ENCODE assay signal across 1 cellular context in the genomic region with DNA sequence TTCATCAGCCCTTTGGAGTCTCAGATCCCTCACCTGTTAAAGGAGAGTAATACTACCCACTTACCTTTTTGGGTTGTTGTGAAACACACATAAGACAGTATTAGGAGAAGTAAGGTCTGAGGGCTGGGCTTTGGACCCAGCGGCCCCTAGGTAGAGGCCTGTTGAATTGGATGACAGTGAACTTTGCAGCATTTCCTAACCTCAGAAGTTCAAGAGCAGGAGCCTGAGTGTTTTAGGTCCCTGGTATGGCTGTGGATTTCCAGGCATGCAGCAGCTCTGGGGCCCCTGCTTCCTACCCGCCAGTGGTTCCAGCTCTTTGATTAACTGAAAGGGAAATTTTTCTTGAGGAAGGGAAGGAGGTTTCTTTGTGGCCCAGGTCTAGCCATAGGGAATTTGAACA.
TF ChIP-seq lines count a peak whose summit lies in the region.

No MANE protein-coding gene starts in this region.

TF ChIP-seq in HepG2, 621 proteins besides CTCF, POLR2A, EP300 and RAD21 (continued from another document and continues in another):
- TF ChIP-seq RXRB (CRISPR knock-in tag; IDR thresholded peaks at IDR 0.05; ENCODE audit: borderline replicate concordance) (peak; percentile 71; the same call in 1 of the 2 replicates), CAMTA2 (CRISPR knock-in tag; IDR thresholded peaks at IDR 0.05; ENCODE audit: borderline replicate concordance) (no peak), ZNF775 (CRISPR knock-in tag; IDR thresholded peaks at IDR 0.05; ENCODE audit: borderline replicate concordance) (no peak), MBD4 (IDR thresholded peaks at IDR 0.05; ENCODE audit: borderline replicate concordance, low read length) (no peak), NR2C2 (CRISPR knock-in tag; IDR thresholded peaks at IDR 0.05; ENCODE audit: borderline replicate concordance) (no peak), ZNF557 (CRISPR knock-in tag; IDR thresholded peaks at IDR 0.05) (no peak), HNRNPK (IDR thresholded peaks at IDR 0.05; ENCODE audit: low read depth, low read length, poor library complexity, severe bottlenecking) (no peak), ZNF564 (CRISPR knock-in tag; IDR thresholded peaks at IDR 0.05) (0 out of 2 replicates have a peak, but pooled peaks have one; percentile 33), ZNF441 (CRISPR knock-in tag; IDR thresholded peaks at IDR 0.05; ENCODE audit: borderline replicate concordance) (no peak), ZNF550 (CRISPR knock-in tag; IDR thresholded peaks at IDR 0.05; ENCODE audit: borderline replicate concordance) (no peak), TIGD3 (CRISPR knock-in tag; IDR thresholded peaks at IDR 0.05; ENCODE audit: borderline replicate concordance) (no peak), RXRA (CRISPR knock-in tag; IDR thresholded peaks at IDR 0.05) (peak; percentile 66; the same call in 1 of the 2 replicates), ZGPAT (CRISPR knock-in tag; IDR thresholded peaks at IDR 0.05) (0 out of 2 replicates have a peak, but pooled peaks have one; percentile 38), SKI (IDR thresholded peaks at IDR 0.05; ENCODE audit: partially characterized antibody) (peak; percentile 96), IKZF1 (IDR thresholded peaks at IDR 0.05) (no peak), CBX5 (CRISPR knock-in tag; IDR thresholded peaks at IDR 0.05; ENCODE audit: borderline replicate concordance) (no peak), ZNF367 (CRISPR knock-in tag; IDR thresholded peaks at IDR 0.05; ENCODE audit: borderline replicate concordance) (no peak), ZNF570 (CRISPR knock-in tag; IDR thresholded peaks at IDR 0.05; ENCODE audit: borderline replicate concordance) (no peak), FOXO1 (CRISPR knock-in tag; IDR thresholded peaks at IDR 0.05) (no peak), MXD3 (CRISPR knock-in tag; IDR thresholded peaks at IDR 0.05) (no peak), MNT (IDR thresholded peaks at IDR 0.05) (no peak), MXI1 (IDR thresholded peaks at IDR 0.05; ENCODE audit: borderline replicate concordance, low read depth, low read length) (no peak), ZNF672 (CRISPR knock-in tag; IDR thresholded peaks at IDR 0.05) (no peak), DNMT1 (CRISPR knock-in tag; IDR thresholded peaks at IDR 0.05) (no peak), FOSL2 (CRISPR knock-in tag; IDR thresholded peaks at IDR 0.05) (peak; percentile 34; the same call in 1 of the 2 replicates), SRY (CRISPR knock-in tag; IDR thresholded peaks at IDR 0.05) (no peak), MEF2D (CRISPR knock-in tag; IDR thresholded peaks at IDR 0.05) (0 out of 2 replicates have a peak, but pooled peaks have one; percentile 36), HIC2 (CRISPR knock-in tag; IDR thresholded peaks at IDR 0.05; ENCODE audit: low read depth) (no peak), TAF15 (IDR thresholded peaks at IDR 0.05; ENCODE audit: low read depth, low read length, poor library complexity, severe bottlenecking) (no peak), REL (CRISPR knock-in tag; conservative IDR thresholded peaks at IDR 0.05) (no peak), ZNF577 (CRISPR knock-in tag; IDR thresholded peaks at IDR 0.05; ENCODE audit: borderline replicate concordance, low read depth) (no peak), HDAC1 (CRISPR knock-in tag; IDR thresholded peaks at IDR 0.05) (peak; percentile 39; the same call in 1 of the 2 replicates), ZBTB26 (CRISPR knock-in tag; IDR thresholded peaks at IDR 0.05; ENCODE audit: borderline replicate concordance) (no peak), HMGXB4 (CRISPR knock-in tag; IDR thresholded peaks at IDR 0.05; ENCODE audit: borderline replicate concordance in 1 of 2, low read depth in 1 of 2) (no peak)
- TF ChIP-seq, protein P1, sequence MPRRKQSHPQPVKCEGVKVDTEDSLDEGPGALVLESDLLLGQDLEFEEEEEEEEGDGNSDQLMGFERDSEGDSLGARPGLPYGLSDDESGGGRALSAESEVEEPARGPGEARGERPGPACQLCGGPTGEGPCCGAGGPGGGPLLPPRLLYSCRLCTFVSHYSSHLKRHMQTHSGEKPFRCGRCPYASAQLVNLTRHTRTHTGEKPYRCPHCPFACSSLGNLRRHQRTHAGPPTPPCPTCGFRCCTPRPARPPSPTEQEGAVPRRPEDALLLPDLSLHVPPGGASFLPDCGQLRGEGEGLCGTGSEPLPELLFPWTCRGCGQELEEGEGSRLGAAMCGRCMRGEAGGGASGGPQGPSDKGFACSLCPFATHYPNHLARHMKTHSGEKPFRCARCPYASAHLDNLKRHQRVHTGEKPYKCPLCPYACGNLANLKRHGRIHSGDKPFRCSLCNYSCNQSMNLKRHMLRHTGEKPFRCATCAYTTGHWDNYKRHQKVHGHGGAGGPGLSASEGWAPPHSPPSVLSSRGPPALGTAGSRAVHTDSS (CRISPR knock-in tag; conservative IDR thresholded peaks at IDR 0.05): no peak
- TF ChIP-seq, protein P2, sequence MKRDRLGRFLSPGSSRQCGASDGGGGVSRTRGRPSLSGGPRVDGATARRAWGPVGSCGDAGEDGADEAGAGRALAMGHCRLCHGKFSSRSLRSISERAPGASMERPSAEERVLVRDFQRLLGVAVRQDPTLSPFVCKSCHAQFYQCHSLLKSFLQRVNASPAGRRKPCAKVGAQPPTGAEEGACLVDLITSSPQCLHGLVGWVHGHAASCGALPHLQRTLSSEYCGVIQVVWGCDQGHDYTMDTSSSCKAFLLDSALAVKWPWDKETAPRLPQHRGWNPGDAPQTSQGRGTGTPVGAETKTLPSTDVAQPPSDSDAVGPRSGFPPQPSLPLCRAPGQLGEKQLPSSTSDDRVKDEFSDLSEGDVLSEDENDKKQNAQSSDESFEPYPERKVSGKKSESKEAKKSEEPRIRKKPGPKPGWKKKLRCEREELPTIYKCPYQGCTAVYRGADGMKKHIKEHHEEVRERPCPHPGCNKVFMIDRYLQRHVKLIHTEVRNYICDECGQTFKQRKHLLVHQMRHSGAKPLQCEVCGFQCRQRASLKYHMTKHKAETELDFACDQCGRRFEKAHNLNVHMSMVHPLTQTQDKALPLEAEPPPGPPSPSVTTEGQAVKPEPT (CRISPR knock-in tag; IDR thresholded peaks at IDR 0.05; ENCODE audit: low read depth): no peak
- TF ChIP-seq, protein P3, sequence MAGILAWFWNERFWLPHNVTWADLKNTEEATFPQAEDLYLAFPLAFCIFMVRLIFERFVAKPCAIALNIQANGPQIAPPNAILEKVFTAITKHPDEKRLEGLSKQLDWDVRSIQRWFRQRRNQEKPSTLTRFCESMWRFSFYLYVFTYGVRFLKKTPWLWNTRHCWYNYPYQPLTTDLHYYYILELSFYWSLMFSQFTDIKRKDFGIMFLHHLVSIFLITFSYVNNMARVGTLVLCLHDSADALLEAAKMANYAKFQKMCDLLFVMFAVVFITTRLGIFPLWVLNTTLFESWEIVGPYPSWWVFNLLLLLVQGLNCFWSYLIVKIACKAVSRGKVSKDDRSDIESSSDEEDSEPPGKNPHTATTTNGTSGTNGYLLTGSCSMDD (CRISPR knock-in tag; IDR thresholded peaks at IDR 0.05): no peak
- TF ChIP-seq, protein P4, sequence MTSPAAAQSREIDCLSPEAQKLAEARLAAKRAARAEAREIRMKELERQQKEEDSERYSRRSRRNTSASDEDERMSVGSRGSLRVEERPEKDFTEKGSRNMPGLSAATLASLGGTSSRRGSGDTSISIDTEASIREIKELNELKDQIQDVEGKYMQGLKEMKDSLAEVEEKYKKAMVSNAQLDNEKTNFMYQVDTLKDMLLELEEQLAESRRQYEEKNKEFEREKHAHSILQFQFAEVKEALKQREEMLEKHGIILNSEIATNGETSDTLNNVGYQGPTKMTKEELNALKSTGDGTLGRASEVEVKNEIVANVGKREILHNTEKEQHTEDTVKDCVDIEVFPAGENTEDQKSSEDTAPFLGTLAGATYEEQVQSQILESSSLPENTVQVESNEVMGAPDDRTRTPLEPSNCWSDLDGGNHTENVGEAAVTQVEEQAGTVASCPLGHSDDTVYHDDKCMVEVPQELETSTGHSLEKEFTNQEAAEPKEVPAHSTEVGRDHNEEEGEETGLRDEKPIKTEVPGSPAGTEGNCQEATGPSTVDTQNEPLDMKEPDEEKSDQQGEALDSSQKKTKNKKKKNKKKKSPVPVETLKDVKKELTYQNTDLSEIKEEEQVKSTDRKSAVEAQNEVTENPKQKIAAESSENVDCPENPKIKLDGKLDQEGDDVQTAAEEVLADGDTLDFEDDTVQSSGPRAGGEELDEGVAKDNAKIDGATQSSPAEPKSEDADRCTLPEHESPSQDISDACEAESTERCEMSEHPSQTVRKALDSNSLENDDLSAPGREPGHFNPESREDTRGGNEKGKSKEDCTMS (CRISPR knock-in tag; conservative IDR thresholded peaks at IDR 0.05): no peak
- TF ChIP-seq, protein P5, sequence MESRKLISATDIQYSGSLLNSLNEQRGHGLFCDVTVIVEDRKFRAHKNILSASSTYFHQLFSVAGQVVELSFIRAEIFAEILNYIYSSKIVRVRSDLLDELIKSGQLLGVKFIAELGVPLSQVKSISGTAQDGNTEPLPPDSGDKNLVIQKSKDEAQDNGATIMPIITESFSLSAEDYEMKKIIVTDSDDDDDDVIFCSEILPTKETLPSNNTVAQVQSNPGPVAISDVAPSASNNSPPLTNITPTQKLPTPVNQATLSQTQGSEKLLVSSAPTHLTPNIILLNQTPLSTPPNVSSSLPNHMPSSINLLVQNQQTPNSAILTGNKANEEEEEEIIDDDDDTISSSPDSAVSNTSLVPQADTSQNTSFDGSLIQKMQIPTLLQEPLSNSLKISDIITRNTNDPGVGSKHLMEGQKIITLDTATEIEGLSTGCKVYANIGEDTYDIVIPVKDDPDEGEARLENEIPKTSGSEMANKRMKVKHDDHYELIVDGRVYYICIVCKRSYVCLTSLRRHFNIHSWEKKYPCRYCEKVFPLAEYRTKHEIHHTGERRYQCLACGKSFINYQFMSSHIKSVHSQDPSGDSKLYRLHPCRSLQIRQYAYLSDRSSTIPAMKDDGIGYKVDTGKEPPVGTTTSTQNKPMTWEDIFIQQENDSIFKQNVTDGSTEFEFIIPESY (CRISPR knock-in tag; IDR thresholded peaks at IDR 0.05): peak; percentile 58; the same call in 1 of the 2 replicates
